8 cellular contexts compared by ENCODE assay signal in genomic region chr4:73070072-73070385, GRCh38. TPM values are rescaled to one million over a fixed set of nuclear protein-coding genes. Genes with fewer than 3 reads are reported as not detected.
A peak's percentile ranks its signal among the peaks of the same experiment; 100 is the strongest.
DNase-seq lines count a peak whose midpoint lies in the region; ATAC-seq lines count a peak whose summit lies in the region.

No MANE protein-coding gene starts in this region.

- H3K9me3 Mint-ChIP-seq in activated naive CD8-positive, alpha-beta T cell (ENCODE audit: low read depth): no peaks in the 10 kb centered on the region

- H3K27ac ChIP-seq in layer of hippocampus (ENCODE audit: low read depth, low read length): peak overlapping the region; percentile 96
- H3K27ac ChIP-seq in thymus (ENCODE audit: low read depth): peak overlapping the region; percentile 100

- peaks cover 2% of the 10 kb centered on the region for H3K36me3 Mint-ChIP-seq in activated naive CD8-positive, alpha-beta T cell

- H3K4me1 ChIP-seq in thymus (ENCODE audit: control insufficient read depth, insufficient read depth, low read length): peaks cover 5% of the 10 kb centered on the region

- peaks cover 4% of the 10 kb centered on the region for H3K36me3 ChIP-seq in thymus (ENCODE audit: control insufficient read depth, insufficient read depth)

- peaks cover 41% of the 10 kb centered on the region for H3K4me1 Mint-ChIP-seq in activated naive CD8-positive, alpha-beta T cell (ENCODE audit: low read depth)

- H3K4me3 ChIP-seq in thymus (ENCODE audit: low read length): peak overlapping the region; percentile 71

- no peaks in the 10 kb centered on the region for H3K9me3 ChIP-seq in thymus (ENCODE audit: control insufficient read depth)

- H3K27ac Mint-ChIP-seq in activated naive CD8-positive, alpha-beta T cell: peak overlapping the region; percentile 100

- no peaks in the 10 kb centered on the region for H3K27me3 Mint-ChIP-seq in activated naive CD8-positive, alpha-beta T cell

- 9% methylated on average over 9 of the region's 9 CpGs for WGBS in thymus

- no peaks in the 10 kb centered on the region for H3K27me3 ChIP-seq in layer of hippocampus (ENCODE audit: control insufficient read depth, insufficient read depth, low read length)
- H3K27me3 ChIP-seq in thymus (ENCODE audit: control insufficient read depth, insufficient read depth): no peaks in the 10 kb centered on the region

- DNase-seq in DMS 273 (lab: John Stamatoyannopoulos, UW; ENCODE audit: unreplicated experiment) (peak; percentile 78), NCI-H774 (lab: John Stamatoyannopoulos, UW) (no peak), NK-92 (lab: John Stamatoyannopoulos, UW; ENCODE audit: unreplicated experiment) (no peak)

- H3K4me3 Mint-ChIP-seq in activated naive CD8-positive, alpha-beta T cell: peak overlapping the region; percentile 98

- ATAC-seq in GM19455 (IDR thresholded peaks at IDR 0.05; ENCODE audit: unreplicated experiment): peak; percentile 16
- ATAC-seq in HG03521 (IDR thresholded peaks at IDR 0.05; ENCODE audit: unreplicated experiment): peak; percentile 12

RNA-seq across cellular contexts. Expression of gene COX18, which starts 0.5 kb away (rescaled TPM):
- polyA plus RNA-seq in thymus: 14.5 TPM
